ENCODE assay signal across 22 cellular contexts in the genomic region with DNA sequence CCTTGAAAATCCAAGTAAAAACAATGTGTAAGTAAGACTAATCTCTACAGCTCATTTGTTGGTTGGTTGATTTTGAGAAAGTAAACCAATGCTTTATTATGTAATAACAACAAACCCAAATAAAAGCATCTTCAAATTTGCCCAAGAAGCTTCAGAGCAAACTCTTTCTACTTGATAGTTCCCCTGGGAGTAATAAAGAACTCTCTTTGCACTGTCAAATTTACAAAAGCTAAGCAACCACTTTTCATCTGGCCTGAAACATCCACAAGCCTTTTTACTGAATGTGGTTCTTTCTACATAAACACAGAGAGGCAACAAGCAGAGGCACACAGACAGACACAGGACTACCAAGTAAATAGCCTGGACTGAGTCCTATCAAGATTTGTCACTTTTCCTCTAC. TPM values are rescaled to one million over a fixed set of nuclear protein-coding genes. Genes with fewer than 3 reads are reported as not detected.
DNase-seq lines count a peak whose midpoint lies in the region; ATAC-seq, FAIRE-seq and TF ChIP-seq lines count a peak whose summit lies in the region.
"Had no signal": no experiment of that assay in that cellular context is flagged by ENCODE, and none has a peak within 500 bp of the region (broad histone marks: within the 10 kb centered on the region; RNA-seq: fewer than 3 reads in every experiment).

No MANE protein-coding gene starts in this region.

- no peaks in the 10 kb centered on the region for H3K79me2 ChIP-seq in trophoblast cell (ENCODE audit: control insufficient read depth, insufficient read depth, low read length, poor library complexity)

- H3K4ac ChIP-seq in trophoblast cell (ENCODE audit: low read depth, low read length): no peak overlapping the region

- no peak overlapping the region for H3K18ac ChIP-seq in trophoblast cell (ENCODE audit: low read length)

- H3K36me3 Mint-ChIP-seq in nephron progenitor cell (ENCODE audit: low read depth): peaks cover 31% of the 10 kb centered on the region

- H3K4me1 ChIP-seq in A673 (ENCODE audit: insufficient read depth, low read length, poor library complexity, severe bottlenecking): peaks cover 5% of the 10 kb centered on the region
- H3K4me1 ChIP-seq in trophoblast cell (ENCODE audit: control insufficient read depth in 1 of 2, insufficient read depth in 2 of 2, low read length in 2 of 2): no peaks in the 10 kb centered on the region
- H3K4me1 ChIP-seq: BE2C, Peyer's patch had no signal

- TF ChIP-seq CTCF in A673 (conservative IDR thresholded peaks at IDR 0.05; ENCODE audit: low read depth, low read length) (no peak), NB4 (IDR thresholded peaks at IDR 0.05; ENCODE audit: low read depth, low read length) (no peak), nephron progenitor cell (IDR thresholded peaks at IDR 0.05) (no peak)

- no peak overlapping the region for H2BK120ac ChIP-seq in trophoblast cell (ENCODE audit: insufficient read depth, low read length, poor library complexity)

- H2AFZ ChIP-seq in trophoblast cell (ENCODE audit: insufficient read depth, low read length, poor library complexity): no peak overlapping the region

- no peaks in the 10 kb centered on the region for H3K9me3 Mint-ChIP-seq in nephron progenitor cell

- H3K4me2 ChIP-seq in trophoblast cell (ENCODE audit: low read length): no peak overlapping the region
- H3K4me2 ChIP-seq: A549 had no signal

- ATAC-seq in GM18520 (IDR thresholded peaks at IDR 0.05; ENCODE audit: unreplicated experiment): no peak
- ATAC-seq: A549, HCT116 had no signal

- no peak overlapping the region for H3K23ac ChIP-seq in trophoblast cell (ENCODE audit: low read length)

- DNase-seq in A673 (ENCODE audit: low spot score): peak; percentile 33
- DNase-seq in NB4 (ENCODE audit: low read depth): peak; percentile 30
- DNase-seq in nephron progenitor cell: no peak
- no peak for DNase-seq in trophoblast cell
- no peak for DNase-seq in SKM-1 treated with dmso at 0.1 percent for 144 hours (lab: John Stamatoyannopoulos, UW; ENCODE audit: unreplicated experiment)
- DNase-seq: BE2C; GOT3; KG1; NCI-H1092 treated with DMSO at 0.1 percent for 48 hours; NCI-H1436 treated with DMSO at 0.1 percent for 48 hours; NCI-H1930; NCI-H226; NCI-H510A treated with DMSO at 0.1 percent for 48 hours; NCI-H774; NK-92 treated with Interleukin-12 subunit alpha and Interleukin-12 subunit beta, amount 100 ng/mL, for 24 hours; Peyer's patch had no signal

- intact Hi-C loops in A673 (cut with micrococcal nuclease; ENCODE audit: unreplicated experiment): no loop called here

- no peak overlapping the region for H2AK5ac ChIP-seq in trophoblast cell (ENCODE audit: low read length)

- H3K4me3 ChIP-seq in A673 (ENCODE audit: low read depth, low read length, poor library complexity, severe bottlenecking): no peak overlapping the region
- no peak overlapping the region for H3K4me3 ChIP-seq in NB4 (ENCODE audit: low read depth, low read length)
- H3K4me3 ChIP-seq in trophoblast cell (ENCODE audit: low read depth, low read length): no peak overlapping the region
- H3K4me3 ChIP-seq: A549, Peyer's patch had no signal

- no peak overlapping the region for H4K8ac ChIP-seq in trophoblast cell (ENCODE audit: low read depth, low read length)

- peak overlapping the region; percentile 91 for H3K27ac Mint-ChIP-seq in nephron progenitor cell

- TF ChIP-seq POLR2A in NB4 (IDR thresholded peaks at IDR 0.05; ENCODE audit: extremely low read depth, insufficient read length): no peak

- no peaks in the 10 kb centered on the region for H3K36me3 ChIP-seq in A673 (ENCODE audit: insufficient read depth, low read length, poor library complexity, severe bottlenecking)
- peaks cover 6 to 8% of the 10 kb centered on the region in 2 experiments for H3K36me3 ChIP-seq in trophoblast cell (ENCODE audit: control insufficient read depth in 1 of 2, insufficient read depth in 2 of 2, low read length in 2 of 2)
- H3K36me3 ChIP-seq: BE2C had no signal

- CTCF ChIA-PET in A673 (lab: Charles Lee): no interaction called here

- H4K91ac ChIP-seq in trophoblast cell (ENCODE audit: low read depth, low read length): no peak overlapping the region

- H3K9me3 ChIP-seq in A673 (ENCODE audit: low read depth, low read length, poor library complexity, severe bottlenecking): no peaks in the 10 kb centered on the region
- no peaks in the 10 kb centered on the region for H3K9me3 ChIP-seq in trophoblast cell (ENCODE audit: insufficient read depth, low read depth, low read length)
- H3K9me3 ChIP-seq: A549, BE2C, Peyer's patch had no signal

- POLR2A ChIA-PET in A673 (lab: Charles Lee; ENCODE audit: low non-redundant PET): no interaction called here

- H3K79me1 ChIP-seq in trophoblast cell (ENCODE audit: low read length): no peaks in the 10 kb centered on the region

- H2BK5ac ChIP-seq in trophoblast cell (ENCODE audit: low read depth, low read length, poor library complexity): no peak overlapping the region

- no peak overlapping the region for H4K12ac ChIP-seq in trophoblast cell (ENCODE audit: low read depth, low read length)

- H3K9ac ChIP-seq in trophoblast cell (ENCODE audit: low read length): no peak overlapping the region

- H3K4me3 Mint-ChIP-seq in nephron progenitor cell: no peak overlapping the region

- no TSS peak for BruUV-seq in A673 (replicated peaks; lab: Mats Ljungman, UMichigan)

- FAIRE-seq in endometrium (lab: Jason Lieb, UNC): peak; percentile 98
- FAIRE-seq: A549, GM12892, HTR-8/SVneo had no signal

- H2BK12ac ChIP-seq in trophoblast cell (ENCODE audit: low read length): no peak overlapping the region

- H3K14ac ChIP-seq in trophoblast cell (ENCODE audit: low read length): no peak overlapping the region

- peaks cover 6% of the 10 kb centered on the region for H3K4me1 Mint-ChIP-seq in nephron progenitor cell

- H3K27ac ChIP-seq in A673 (ENCODE audit: low read depth, low read length, poor library complexity, severe bottlenecking): no peak overlapping the region
- no peak overlapping the region for H3K27ac ChIP-seq in trophoblast cell (ENCODE audit: low read depth, low read length)
- H3K27ac ChIP-seq: A549, Peyer's patch had no signal

- H3K27me3 ChIP-seq in A673 (replicated peaks; ENCODE audit: insufficient read depth, low read depth, low read length, poor library complexity) (no peaks in the 10 kb centered on the region), trophoblast cell (ENCODE audit: insufficient read depth, low read length) (no peaks in the 10 kb centered on the region)
- H3K27me3 ChIP-seq: BE2C, Peyer's patch had no signal

- no peaks in the 10 kb centered on the region for H3K27me3 Mint-ChIP-seq in nephron progenitor cell (ENCODE audit: low read depth, poor library complexity)

RNA-seq across cellular contexts. Expression of gene CACNB4, which starts 28.8 kb away (rescaled TPM):
- total RNA-seq in A673 (2021): 0.19 TPM in 1 of 2 replicates, not detected in the other
- polyA plus RNA-seq in trophoblast cell (2013): 0.24 and 0.34 TPM in 2 replicates

RNA-seq across cellular contexts. Expression of gene STAM2, which starts 47.9 kb away (rescaled TPM):
- 21.3 and 28.1 TPM in 2 replicates for total RNA-seq in A673 (2021)
- polyA plus RNA-seq in trophoblast cell (2013): 18.7 and 19.3 TPM in 2 replicates

Comparison
In these comparisons a context has a peak if more than half of its experiments do, and no peak if none do; other contexts are left out.
1. DNase-seq: peak in A673 (single experiment) and NB4 (single experiment); none in nephron progenitor cell (single experiment), trophoblast cell (0 of 2) and SKM-1 treated with dmso at 0.1 percent for 144 hours (single experiment).